ENCODE assay signal across 16 cellular contexts in the genomic region with DNA sequence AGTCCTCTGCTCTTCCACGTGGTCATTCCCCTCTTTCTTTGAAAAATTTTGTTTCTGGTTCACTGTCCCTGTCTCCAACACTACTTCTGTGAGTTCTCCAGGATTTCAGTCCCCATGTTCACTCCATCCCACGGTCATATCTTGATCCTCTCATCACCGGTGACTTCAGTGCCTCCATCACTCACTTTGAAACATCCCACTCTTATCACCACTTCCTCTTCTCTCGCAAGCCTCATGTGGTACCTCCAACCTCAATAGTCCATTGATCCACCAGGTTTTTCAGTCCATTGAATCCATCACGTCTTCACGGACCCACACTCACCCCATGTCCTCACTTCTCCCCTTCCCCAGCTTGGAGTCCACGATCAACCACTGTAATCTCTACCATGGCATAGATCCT.
"Had no signal": no experiment of that assay in that cellular context is flagged by ENCODE, and none has a peak within 500 bp of the region (broad histone marks: within the 10 kb centered on the region; RNA-seq: fewer than 3 reads in every experiment).

No MANE protein-coding gene starts in this region.

- H3K36me3 Mint-ChIP-seq: naive B cell had no signal

- H3K27me3 ChIP-seq: pancreas had no signal

- H3K27ac Mint-ChIP-seq: naive B cell, nephron, progenitor cell of endocrine pancreas had no signal

- ATAC-seq: pancreas, right cardiac atrium had no signal

- H3K36me3 ChIP-seq: pancreas had no signal

- H3K4me3 Mint-ChIP-seq: naive B cell, nephron had no signal

- H3K27me3 Mint-ChIP-seq: naive B cell, progenitor cell of endocrine pancreas had no signal

- H3K4me3 ChIP-seq: dorsolateral prefrontal cortex, pancreas had no signal

- H3K9me3 ChIP-seq: pancreas had no signal

- DNase-seq: cortex of kidney; dorsolateral prefrontal cortex; effector CD8-positive, alpha-beta T cell; foreskin melanocyte; head of caudate nucleus; hippocampal formation; mesendoderm; naive B cell; occipital lobe; pancreas; right cardiac atrium; small intestine; stimulated activated CD4-positive, alpha-beta T cell treated with anti-CD3 and anti-CD28 coated beads, Interleukin-2, amount 100 ng/mL, for 48 hours; trophoblast cell had no signal

- FAIRE-seq: pancreas, small intestine had no signal

- H3K27ac ChIP-seq: dorsolateral prefrontal cortex, pancreas had no signal

- H3K9me3 Mint-ChIP-seq: naive B cell, nephron had no signal
